ENCODE assay signal across 10 cellular contexts in the genomic region with DNA sequence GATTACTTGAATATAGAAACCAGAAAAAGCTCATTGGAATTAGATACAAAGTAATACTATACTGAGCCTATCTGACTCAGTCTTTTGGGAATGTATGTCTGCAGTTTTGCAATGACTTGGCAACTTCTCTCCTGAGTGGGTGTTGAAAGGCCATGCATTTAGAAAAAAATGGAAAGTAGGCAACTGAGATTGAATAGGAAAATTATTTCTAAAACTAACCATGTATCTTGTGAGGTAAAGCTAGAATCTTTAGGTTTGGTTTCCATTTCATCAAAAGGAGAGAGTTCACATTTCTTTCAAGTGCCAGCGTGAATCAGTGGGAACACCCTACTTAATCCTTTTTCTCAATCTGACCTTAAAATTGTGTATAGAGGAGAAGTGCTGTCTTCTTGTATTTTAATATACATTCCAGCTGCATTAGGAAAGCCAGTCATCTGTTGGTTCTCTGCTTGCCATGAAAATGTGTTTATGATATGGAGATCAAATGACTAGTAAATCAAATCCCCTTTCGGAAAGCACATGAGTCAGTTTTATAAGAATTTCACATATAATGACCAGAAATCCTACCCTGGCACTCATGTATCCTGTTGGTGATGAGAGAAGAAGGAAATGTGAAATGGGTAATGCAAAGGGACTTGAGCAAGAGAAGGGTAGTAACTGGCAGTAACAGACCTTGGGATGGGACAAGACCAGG. TPM values are rescaled to one million over a fixed set of nuclear protein-coding genes. Genes with fewer than 3 reads are reported as not detected.
DNase-seq lines count a peak whose midpoint lies in the region; TF ChIP-seq lines count a peak whose summit lies in the region.
"Had no signal": no experiment of that assay in that cellular context is flagged by ENCODE, and none has a peak within 500 bp of the region (broad histone marks: within the 10 kb centered on the region; RNA-seq: fewer than 3 reads in every experiment).

No MANE protein-coding gene starts in this region.

- no peak for TF ChIP-seq CTCF in fibroblast of mammary gland (conservative IDR thresholded peaks at IDR 0.05; ENCODE audit: control insufficient read depth, insufficient read depth, low read depth, low read length)
- no peak for TF ChIP-seq CTCF in sigmoid colon (IDR thresholded peaks at IDR 0.05)
- no peak for TF ChIP-seq CTCF in mesothelial cell of epicardium (IDR thresholded peaks at IDR 0.05; ENCODE audit: unreplicated experiment)

- H3K36me3 ChIP-seq in SJSA1: peaks cover 36% of the 10 kb centered on the region
- H3K36me3 ChIP-seq in sigmoid colon: peaks cover 24 to 82% (median 34%) of the 10 kb centered on the region in 4 donors
- H3K36me3 ChIP-seq: uterus had no signal

- no peak for TF ChIP-seq POLR2A in sigmoid colon (IDR thresholded peaks at IDR 0.05)

- H3K9me3 ChIP-seq in SJSA1 (replicated peaks): no peaks in the 10 kb centered on the region
- no peaks in the 10 kb centered on the region for H3K9me3 ChIP-seq in sigmoid colon
- H3K9me3 ChIP-seq: uterus had no signal

- TF ChIP-seq EP300 in sigmoid colon (IDR thresholded peaks at IDR 0.05): no peak

- no peaks in the 10 kb centered on the region for H3K27me3 Mint-ChIP-seq in mesothelial cell of epicardium (ENCODE audit: low read depth)

- peaks cover 20% of the 10 kb centered on the region for H3K4me1 ChIP-seq in SJSA1 (replicated peaks)
- peaks cover 0 to 37% (median 20%) of the 10 kb centered on the region in 4 donors for H3K4me1 ChIP-seq in sigmoid colon
- H3K4me1 ChIP-seq: uterus had no signal

- DNase-seq in ELR (ENCODE audit: low read depth) (peak; percentile 96), SJSA1 (ENCODE audit: low read depth in 1 of 2, low spot score in 2 of 2) (peak; percentile 41 to 63), fibroblast of mammary gland (ENCODE audit: low read depth) (peak; percentile 96), sigmoid colon (no peak), DMS53 treated with DMSO at 0.1 percent for 48 hours (lab: John Stamatoyannopoulos, UW; ENCODE audit: unreplicated experiment) (no peak), mesothelial cell of epicardium (ENCODE audit: low spot score in 2 of 2, unreplicated experiment in 2 of 2) (no peak), DMS153 (lab: John Stamatoyannopoulos, UW) (no peak)
- no peak for DNase-seq in activated CD4-positive, alpha-beta T cell treated with anti-CD3 and anti-CD28 coated beads for 48 hours
- DNase-seq: aorta had no signal

- H3K4me3 ChIP-seq in SJSA1 (no peak overlapping the region), fibroblast of mammary gland (ENCODE audit: control insufficient read depth, low read depth, low read length) (no peak overlapping the region), sigmoid colon (no peak overlapping the region)
- H3K4me3 ChIP-seq: uterus had no signal

- no peak overlapping the region for H3K27ac Mint-ChIP-seq in mesothelial cell of epicardium

- H3K27ac ChIP-seq in SJSA1 (peak overlapping the region; percentile 94), sigmoid colon (peak overlapping the region; percentile 55 to 83 (median 75))

- H3K4me1 Mint-ChIP-seq in mesothelial cell of epicardium: no peaks in the 10 kb centered on the region

- WGBS in sigmoid colon, 2 donors: 82 to 89% methylated on average over 2 of the region's 2 CpGs

- H3K4me3 Mint-ChIP-seq in mesothelial cell of epicardium: no peak overlapping the region

- H3K27me3 ChIP-seq in SJSA1 (replicated peaks) (no peaks in the 10 kb centered on the region), sigmoid colon (no peaks in the 10 kb centered on the region)
- H3K27me3 ChIP-seq: uterus had no signal

- peaks cover 6% of the 10 kb centered on the region for H3K9me3 Mint-ChIP-seq in mesothelial cell of epicardium

- intact Hi-C loops in sigmoid colon (cut with DNase I): no loop called here

- H3K36me3 Mint-ChIP-seq in mesothelial cell of epicardium: peaks cover 50% of the 10 kb centered on the region

RNA-seq across cellular contexts. Expression of gene NFX1, which starts 30.4 kb away (rescaled TPM):
- total RNA-seq in SJSA1 (2014; rRNA removed; shearing (Covaris generic)): 10.3 and 13.0 TPM in 2 replicates
- 10 to 100 TPM; 34.3 to 40.7 (median 38.6) TPM for total RNA-seq in sigmoid colon
- 10 to 100 TPM; 15.7 to 18.6 (median 17.7) TPM for polyA plus RNA-seq in sigmoid colon
- total RNA-seq in mesothelial cell of epicardium: 28.7 to 30.2 TPM (median 29.4 TPM) in 3 replicates

RNA-seq across cellular contexts. Expression of gene CHMP5, which starts 55.9 kb away (rescaled TPM):
- 60.5 and 65.9 TPM in 2 replicates for total RNA-seq in SJSA1 (2014; rRNA removed; shearing (Covaris generic))
- total RNA-seq in sigmoid colon: 10 to 100 TPM; 54.6 to 79.6 (median 64.3) TPM
- 100 to 1,000 TPM in 2 of 3 donors, 10 to 100 TPM in 1; 80.6 to 307 (median 183) TPM for polyA plus RNA-seq in sigmoid colon
- 49.1 to 50.2 TPM (median 49.4 TPM) in 3 replicates for total RNA-seq in mesothelial cell of epicardium

RNA-seq across cellular contexts. Expression of gene BAG1, which starts 56.2 kb away (rescaled TPM):
- total RNA-seq in SJSA1 (2014; rRNA removed; shearing (Covaris generic)): 25.0 and 39.4 TPM in 2 replicates
- total RNA-seq in sigmoid colon (100 to 1,000 TPM in 3 of 4 donors, 10 to 100 TPM in 1; 93.3 to 164 (median 135) TPM), mesothelial cell of epicardium (48.0 to 49.6 TPM (median 48.4 TPM) in 3 replicates)
- 100 to 1,000 TPM; 105 to 243 (median 198) TPM for polyA plus RNA-seq in sigmoid colon

Comparison
In these comparisons a context has a peak if more than half of its experiments do, and no peak if none do; other contexts are left out.
1. DNase-seq: peak in ELR (single experiment), SJSA1 (2 of 2) and fibroblast of mammary gland (single experiment); none in sigmoid colon (single experiment), DMS53 treated with DMSO at 0.1 percent for 48 hours (single experiment), mesothelial cell of epicardium (0 of 2), activated CD4-positive, alpha-beta T cell treated with anti-CD3 and anti-CD28 coated beads for 48 hours (single experiment) and DMS153 (single experiment).